In the genomic region with DNA sequence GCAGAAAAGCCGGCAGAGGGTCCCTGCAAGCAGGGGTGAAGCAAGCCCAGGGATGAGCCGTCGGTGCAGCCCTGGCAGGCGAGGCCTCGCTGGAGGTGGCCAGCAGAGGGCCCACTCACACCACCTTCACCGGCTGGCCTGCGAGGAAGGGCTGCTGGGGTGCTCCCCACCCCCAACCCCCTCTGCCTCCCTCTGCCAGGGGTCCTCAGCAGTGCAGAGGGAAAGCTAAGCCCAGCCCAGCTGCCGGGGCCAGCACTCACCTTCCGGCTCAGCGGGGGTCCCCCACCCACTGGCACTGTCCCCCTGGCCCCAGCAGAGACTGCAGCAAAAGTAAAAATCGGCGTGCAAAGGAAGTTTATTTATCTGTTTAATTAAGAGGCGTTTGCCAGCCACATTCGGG, we compare ENCODE assay signal across 1 cellular context.
TF ChIP-seq lines count a peak whose summit lies in the region.

No MANE protein-coding gene starts in this region.

TF ChIP-seq in HEK293, 187 proteins besides CTCF, POLR2A, EP300 and RAD21 (continued from another document):
- TF ChIP-seq ZNF2 (tag by site-specific recombination; IDR thresholded peaks at IDR 0.05), result 0 out of 2 replicates have a peak, but pooled peaks have one; percentile 47
- peak; percentile 51; the same call in 1 of the 2 replicates for TF ChIP-seq ZSCAN30 (tag by site-specific recombination; IDR thresholded peaks at IDR 0.05)
- no peak for TF ChIP-seq ZNF830 (tag by site-specific recombination; IDR thresholded peaks at IDR 0.05; ENCODE audit: low read depth)
